In genomic region chr2:112584134-112584890, GRCh38 we compare ENCODE assay signal across 8 cellular contexts. TPM values are rescaled to one million over a fixed set of nuclear protein-coding genes. Genes with fewer than 3 reads are reported as not detected.
DNase-seq lines count a peak whose midpoint lies in the region; ATAC-seq, FAIRE-seq and TF ChIP-seq lines count a peak whose summit lies in the region.

Gene CHCHD5, plus strand, starts transcription at chr2:112584609. Its CDS starts 39 bp downstream, at chr2:112584648.

- DNase-seq in ACHN (peak; percentile 97), NCI-H2227 treated with DMSO at 0.1 percent for 48 hours (lab: John Stamatoyannopoulos, UW) (peak; percentile 97), WTC11 (ENCODE audit: low spot score) (peak; percentile 90), bronchial epithelial cell (ENCODE audit: low read depth) (peak; percentile 91), iPS-NIHi11 (ENCODE audit: low spot score) (peak; percentile 89), small intestine (peak; percentile 97)

- H3K4me3 Mint-ChIP-seq in WTC11: peak within 1 kb of the TSS; percentile 89

- FAIRE-seq in bronchial epithelial cell (lab: Jason Lieb, UNC) (no peak), small intestine (lab: Jason Lieb, UNC) (no peak)

- H3K36me3 ChIP-seq in bronchial epithelial cell (ENCODE audit: control insufficient read depth, insufficient read depth, low read length) (peaks cover 3% of the 10 kb centered on the region), small intestine (ENCODE audit: control insufficient read depth in 2 of 2, insufficient read depth in 2 of 2, low read length in 2 of 2) (peaks cover 0 to 2% of the 10 kb centered on the region in 2 donors)

- ATAC-seq in GM18873 (IDR thresholded peaks at IDR 0.05; ENCODE audit: low FRiP score, unreplicated experiment) (peak; percentile 85), HG03135 (IDR thresholded peaks at IDR 0.05; ENCODE audit: unreplicated experiment) (peak; percentile 90), WTC11 (peak; percentile 88)

- POLR2A ChIA-PET in WTC11 (lab: Charles Lee): interaction anchor here (0.6 kb wide), 1 partner anchor 151 kb away, joined by 10 read pairs; no protein-coding TSS in a partner anchor

- H3K9me3 ChIP-seq in small intestine (ENCODE audit: control insufficient read depth, low read depth): no peaks in the 10 kb centered on the region

- peaks cover 13% of the 10 kb centered on the region for H3K4me1 Mint-ChIP-seq in WTC11

- H3K27me3 Mint-ChIP-seq in WTC11 (ENCODE audit: low read depth): no peaks in the 10 kb centered on the region

- H3K27ac ChIP-seq in small intestine (ENCODE audit: low read depth in 1 of 2, low read length in 1 of 2): peak within 1 kb of the TSS; percentile 95 to 100

- peak within 1 kb of the TSS; percentile 99 for H3K27ac Mint-ChIP-seq in WTC11

- peak within 1 kb of the TSS; percentile 67 for H3K4me3 ChIP-seq in bronchial epithelial cell (ENCODE audit: low read depth, low read length)
- peak within 1 kb of the TSS; percentile 69 to 71 for H3K4me3 ChIP-seq in small intestine (ENCODE audit: low read depth in 1 of 2, low read length in 2 of 2)

- CTCF ChIA-PET in WTC11 (lab: Charles Lee): interaction anchor here (1.0 to 3.1 kb wide), 8 partner anchors 16 to 375 kb away, joined by 3 to 18 read pairs (median 4); partner anchors contain the start of gene SLC20A1

- no peak for TF ChIP-seq CTCF in WTC11 (IDR thresholded peaks at IDR 0.05)
- peak; percentile 8 for TF ChIP-seq CTCF in bronchial epithelial cell (IDR thresholded peaks at IDR 0.05; ENCODE audit: insufficient read depth, low read length, severe bottlenecking)

- H3K27me3 ChIP-seq in bronchial epithelial cell (ENCODE audit: control insufficient read depth, insufficient read depth, low read length) (no peaks in the 10 kb centered on the region), small intestine (ENCODE audit: control insufficient read depth in 2 of 2, insufficient read depth in 2 of 2, low read length in 2 of 2) (no peaks in the 10 kb centered on the region)

- WGBS in small intestine, 3 donors: 1 to 2% (median 1%) methylated on average over 53 to 54 of the region's 54 CpGs

- peaks cover 4 to 7% of the 10 kb centered on the region in 2 donors for H3K4me1 ChIP-seq in small intestine (ENCODE audit: control insufficient read depth in 2 of 2, insufficient read depth in 1 of 2, low read depth in 1 of 2, low read length in 1 of 2)

- in situ Hi-C loops in ACHN (cut with HindIII; ENCODE audit: low pct_ligation_motif_present, low pct_unique_long_range_greater_than_20kb, low sequenced_read_pairs): no loop called here

- peaks cover 13% of the 10 kb centered on the region for H3K36me3 Mint-ChIP-seq in WTC11

- H3K9me3 Mint-ChIP-seq in WTC11: no peaks in the 10 kb centered on the region

TF ChIP-seq in WTC11, 78 proteins besides CTCF, POLR2A, EP300 and RAD21 (continues in another document):
- TF ChIP-seq ZNF281 (CRISPR knock-in tag; IDR thresholded peaks at IDR 0.05) (0 out of 2 replicates have a peak, but pooled peaks have one; percentile 11), MAX (CRISPR knock-in tag; IDR thresholded peaks at IDR 0.05) (peak; percentile 76), CREM (CRISPR knock-in tag; IDR thresholded peaks at IDR 0.05) (peak; percentile 53), GABPB1 (CRISPR knock-in tag; IDR thresholded peaks at IDR 0.05) (peak; percentile 92), IRF1 (CRISPR knock-in tag; IDR thresholded peaks at IDR 0.05) (no peak; the same call in 1 of the 2 replicates), ZNF317 (CRISPR knock-in tag; IDR thresholded peaks at IDR 0.05; ENCODE audit: borderline replicate concordance, low read depth) (peak; percentile 73), ZNF232 (CRISPR knock-in tag; IDR thresholded peaks at IDR 0.05) (0 out of 2 replicates have a peak, but pooled peaks have one; percentile 73), ETV6 (CRISPR knock-in tag; IDR thresholded peaks at IDR 0.05) (peak; percentile 93), FOXK1 (CRISPR knock-in tag; IDR thresholded peaks at IDR 0.05) (peak; percentile 90), ARID4B (CRISPR knock-in tag; IDR thresholded peaks at IDR 0.05; ENCODE audit: borderline replicate concordance) (peak; percentile 71; the same call in 1 of the 2 replicates), TEAD1 (CRISPR knock-in tag; IDR thresholded peaks at IDR 0.05) (peak; percentile 30; the same call in 1 of the 2 replicates), AR (CRISPR knock-in tag; IDR thresholded peaks at IDR 0.05) (no peak)

RNA-seq across cellular contexts. Expression of gene CHCHD5, which starts in this region (rescaled TPM):
- 33.2 to 36.5 TPM (median 33.7 TPM) in 3 replicates for total RNA-seq in WTC11 (2021)
- total RNA-seq in bronchial epithelial cell: 10.3 and 20.2 TPM in 2 replicates
- polyA plus RNA-seq in small intestine: 10 to 100 TPM; 32.4 to 50.8 (median 45.1) TPM

Comparison
In these comparisons a context has a peak if more than half of its experiments do, and no peak if none do; other contexts are left out.
1. Peak in every context shown above with its lines: DNase-seq, ATAC-seq, H3K4me3 ChIP-seq and H3K27ac ChIP-seq.